ENCODE assay signal across 8 cellular contexts in genomic region chr15:101276501-101277037, GRCh38. TPM values are rescaled to one million over a fixed set of nuclear protein-coding genes. Genes with fewer than 3 reads are reported as not detected.
DNase-seq lines count a peak whose midpoint lies in the region; ATAC-seq and TF ChIP-seq lines count a peak whose summit lies in the region.

No MANE protein-coding gene starts in this region.

- H3K27ac ChIP-seq in Karpas-422 (ENCODE audit: low read length): no peak overlapping the region
- no peak overlapping the region for H3K27ac ChIP-seq in iPS-20b (ENCODE audit: low read length)
- peak overlapping the region; percentile 93 to 99 (median 96) for H3K27ac ChIP-seq in stomach

- H3K4me3 Mint-ChIP-seq in activated naive CD4-positive, alpha-beta T cell treated with anti-CD3 and anti-CD28 coated beads, Interleukin-2, amount 10 ng/mL, durations not matched to agents 7 days and 5 days: peak overlapping the region; percentile 93

- H3K27me3 Mint-ChIP-seq in activated naive CD4-positive, alpha-beta T cell treated with anti-CD3 and anti-CD28 coated beads, Interleukin-2, amount 10 ng/mL, durations not matched to agents 7 days and 5 days: no peaks in the 10 kb centered on the region

- no peaks in the 10 kb centered on the region for H3K27me3 ChIP-seq in Karpas-422 (ENCODE audit: low read length)
- no peaks in the 10 kb centered on the region for H3K27me3 ChIP-seq in iPS-20b (ENCODE audit: insufficient read depth, low read length)
- H3K27me3 ChIP-seq in stomach: no peaks in the 10 kb centered on the region

- CTCF ChIA-PET in activated naive CD4-positive, alpha-beta T cell treated with anti-CD3 and anti-CD28 coated beads, Interleukin-2, amount 10 ng/mL, durations not matched to agents 7 days and 5 days (lab: Charles Lee): interaction anchor here (0.7 to 4.2 kb wide), 4 partner anchors 12 to 238 kb away, joined by 3 to 19 read pairs (median 4); no protein-coding TSS in a partner anchor

- H3K4me1 Mint-ChIP-seq in activated naive CD4-positive, alpha-beta T cell treated with anti-CD3 and anti-CD28 coated beads, Interleukin-2, amount 10 ng/mL, durations not matched to agents 7 days and 5 days: peaks cover 29% of the 10 kb centered on the region

- peaks cover 50% of the 10 kb centered on the region for H3K36me3 Mint-ChIP-seq in activated naive CD4-positive, alpha-beta T cell treated with anti-CD3 and anti-CD28 coated beads, Interleukin-2, amount 10 ng/mL, durations not matched to agents 7 days and 5 days

- H3K4me3 ChIP-seq in Karpas-422 (ENCODE audit: low read length): peak overlapping the region; percentile 75
- peak overlapping the region; percentile 97 for H3K4me3 ChIP-seq in iPS-20b (ENCODE audit: low read length)
- H3K4me3 ChIP-seq in stomach: peak overlapping the region; percentile 74 to 89 (median 81)

- peak overlapping the region; percentile 76 for H3K4me2 ChIP-seq in Karpas-422 (ENCODE audit: low read depth, low read length, poor library complexity, severe bottlenecking)

- H3K79me2 ChIP-seq in Karpas-422 (ENCODE audit: low read length): peaks cover 23% of the 10 kb centered on the region

- intact Hi-C loops in stomach (cut with DNase I; ENCODE audit: low total_unique reads): no loop called here

- H3K9ac ChIP-seq in Karpas-422 (ENCODE audit: low read length): peak overlapping the region; percentile 90
- peak overlapping the region; percentile 92 for H3K9ac ChIP-seq in iPS-20b (ENCODE audit: low read depth, low read length)

- peak overlapping the region; percentile 88 for H3K27ac Mint-ChIP-seq in activated naive CD4-positive, alpha-beta T cell treated with anti-CD3 and anti-CD28 coated beads, Interleukin-2, amount 10 ng/mL, durations not matched to agents 7 days and 5 days

- H3K9me3 Mint-ChIP-seq in activated naive CD4-positive, alpha-beta T cell treated with anti-CD3 and anti-CD28 coated beads, Interleukin-2, amount 10 ng/mL, durations not matched to agents 7 days and 5 days: no peaks in the 10 kb centered on the region

- H3K9me3 ChIP-seq in Karpas-422 (ENCODE audit: low read length): no peaks in the 10 kb centered on the region
- no peaks in the 10 kb centered on the region for H3K9me3 ChIP-seq in iPS-20b (ENCODE audit: insufficient read depth, low read depth, low read length)
- H3K9me3 ChIP-seq in stomach: no peaks in the 10 kb centered on the region

- 0 out of 2 replicates have a peak overlapping the region, but pooled peaks have one; percentile 66 for H2AFZ ChIP-seq in Karpas-422 (ENCODE audit: low read length)

- ATAC-seq in GM21381 (IDR thresholded peaks at IDR 0.05; ENCODE audit: unreplicated experiment): peak; percentile 30

- no peaks in the 10 kb centered on the region for H3K9me2 ChIP-seq in Karpas-422 (replicated peaks; ENCODE audit: insufficient read depth, low read length)

- H3K36me3 ChIP-seq in Karpas-422 (ENCODE audit: insufficient read depth, low read length) (peaks cover 49% of the 10 kb centered on the region; the same call in 1 of the 2 replicates), iPS-20b (ENCODE audit: insufficient read depth, low read depth, low read length) (peaks cover 60% of the 10 kb centered on the region), stomach (peaks cover 43 to 70% (median 61%) of the 10 kb centered on the region in 4 donors)

- 4 to 8% (median 5%) methylated on average over 14 of the region's 14 CpGs for WGBS in stomach, 5 donors

- TF ChIP-seq CTCF in stomach (IDR thresholded peaks at IDR 0.05): peak in 1 of 7 experiments; percentile 15

- DNase-seq in Daoy (ENCODE audit: low read depth) (peak; percentile 29), Karpas-422 (no peak), stomach (no peak), NCI-H2171 (lab: John Stamatoyannopoulos, UW) (no peak)
- peak; percentile 36 for DNase-seq in activated naive CD4-positive, alpha-beta T cell treated with anti-CD3 and anti-CD28 coated beads, Interleukin-2, amount 10 ng/mL, durations not matched to agents 7 days and 5 days
- DNase-seq in activated effector memory CD4-positive, alpha-beta T cell treated with Interleukin-2 at 50 U/mL for 16 hours: no peak

- no peak for TF ChIP-seq EP300 in stomach (IDR thresholded peaks at IDR 0.05)

- no peak for TF ChIP-seq POLR2A in stomach (IDR thresholded peaks at IDR 0.05)

- H3K4me1 ChIP-seq in Karpas-422 (ENCODE audit: low read length): peaks cover 19% of the 10 kb centered on the region
- H3K4me1 ChIP-seq in iPS-20b (ENCODE audit: insufficient read depth, low read length): no peaks in the 10 kb centered on the region
- H3K4me1 ChIP-seq in stomach: peaks cover 14 to 32% (median 23%) of the 10 kb centered on the region in 4 donors

- peaks cover 5% of the 10 kb centered on the region; the same call in 1 of the 2 replicates for H4K20me1 ChIP-seq in Karpas-422 (ENCODE audit: insufficient read depth, low read depth, low read length)

RNA-seq across cellular contexts. Expression of gene SELENOS, which starts 0.7 kb away (rescaled TPM):
- total RNA-seq in Daoy (2014; rRNA removed; shearing (Covaris generic)): 68.7 and 88.6 TPM in 2 replicates
- 14.9 and 27.2 TPM in 2 replicates for total RNA-seq in Karpas-422 (2014; rRNA removed; shearing (Covaris generic); ENCODE audit: low replicate concordance)
- total RNA-seq in stomach: 100 to 1,000 TPM in 1 of 5 donors, 10 to 100 TPM in 4; 71.7 to 184 (median 86.9) TPM
- polyA plus RNA-seq in stomach: 10 to 100 TPM; 37.4 to 67.2 (median 62.9) TPM

RNA-seq across cellular contexts. Expression of gene SNRPA1, which starts 18.5 kb away (rescaled TPM):
- total RNA-seq in Daoy (2014; rRNA removed; shearing (Covaris generic)): 78.1 and 88.4 TPM in 2 replicates
- 52.3 and 53.4 TPM in 2 replicates for total RNA-seq in Karpas-422 (2014; rRNA removed; shearing (Covaris generic); ENCODE audit: low replicate concordance)
- total RNA-seq in stomach: 10 to 100 TPM in 4 of 5 donors, 1 to 10 TPM in 1; 3.5 to 75.6 (median 32.1) TPM
- polyA plus RNA-seq in stomach: 10 to 100 TPM; 58.9 to 61.7 (median 59.1) TPM

RNA-seq across cellular contexts. Expression of gene CHSY1, which starts 24.7 kb away (rescaled TPM):
- total RNA-seq in Daoy (2014; rRNA removed; shearing (Covaris generic)): 26.6 and 29.0 TPM in 2 replicates
- 10.5 and 11.4 TPM in 2 replicates for total RNA-seq in Karpas-422 (2014; rRNA removed; shearing (Covaris generic); ENCODE audit: low replicate concordance)
- 10 to 100 TPM; 20.7 to 57.1 (median 35.1) TPM for total RNA-seq in stomach
- 10 to 100 TPM in 1 of 3 donors, 1 to 10 TPM in 2; 4.7 to 11.8 (median 9.0) TPM for polyA plus RNA-seq in stomach

Comparison
In these comparisons a context has a peak if more than half of its experiments do, and no peak if none do; other contexts are left out.
1. DNase-seq: peak in Daoy (single experiment) and activated naive CD4-positive, alpha-beta T cell treated with anti-CD3 and anti-CD28 coated beads, Interleukin-2, amount 10 ng/mL, durations not matched to agents 7 days and 5 days (single experiment); none in Karpas-422 (single experiment), stomach (single experiment), activated effector memory CD4-positive, alpha-beta T cell treated with Interleukin-2 at 50 U/mL for 16 hours (single experiment) and NCI-H2171 (single experiment).
2. H3K27ac ChIP-seq: peak in stomach (5 of 5); none in Karpas-422 (single experiment) and iPS-20b (single experiment).
3. Peak in every context shown above with its lines, with median percentiles within 50 percentile points of each other: H3K4me3 ChIP-seq.